In the genomic region with DNA sequence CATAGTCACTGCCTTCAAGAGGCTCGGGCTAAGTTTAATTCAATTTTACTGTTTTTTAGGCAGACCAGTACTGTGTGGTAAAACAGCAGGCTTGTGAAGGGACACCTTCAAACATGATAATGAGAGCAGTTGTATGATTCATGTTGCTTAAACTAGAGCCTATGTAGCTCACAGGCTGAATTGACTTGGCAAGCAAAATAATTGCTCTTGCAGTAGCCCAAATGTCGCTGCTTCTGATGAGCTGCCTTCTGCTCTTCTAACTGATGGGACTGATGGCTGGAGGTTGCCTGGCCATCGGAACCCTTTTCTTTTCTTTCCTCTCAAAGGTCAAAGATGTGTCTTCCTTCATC, we compare ENCODE assay signal across 15 cellular contexts.
DNase-seq lines count a peak whose midpoint lies in the region; ATAC-seq and TF ChIP-seq lines count a peak whose summit lies in the region.
"Had no signal": no experiment of that assay in that cellular context is flagged by ENCODE, and none has a peak within 500 bp of the region (broad histone marks: within the 10 kb centered on the region; RNA-seq: fewer than 3 reads in every experiment).

No MANE protein-coding gene starts in this region.

- H3K36me3 ChIP-seq in CD8-positive, alpha-beta memory T cell (ENCODE audit: insufficient read depth, low read length) = no peaks in the 10 kb centered on the region
- no peaks in the 10 kb centered on the region for H3K36me3 ChIP-seq in mesendoderm (ENCODE audit: control insufficient read depth, insufficient read depth, low read length)
- H3K36me3 ChIP-seq: ovary, tibial artery had no signal

- H3K9ac ChIP-seq in mesendoderm (ENCODE audit: low read length) = no peak overlapping the region

- H3K4me2 ChIP-seq in mesendoderm (ENCODE audit: low read length) = no peak overlapping the region

- CTCF ChIA-PET in CD8-positive, alpha-beta memory T cell (lab: Charles Lee) = interaction anchor here (0.6 to 4.5 kb wide), 4 partner anchors 11 to 138 kb away, joined by 3 to 21 read pairs (median 4); a partner anchor contains a TSS
- CTCF ChIA-PET in WTC11 (lab: Charles Lee) = no interaction called here

- peaks cover 70 to 87% (median 78%) of the 10 kb centered on the region in 3 donors for H3K4me1 Mint-ChIP-seq in CD8-positive, alpha-beta memory T cell
- peaks cover 63% of the 10 kb centered on the region for H3K4me1 Mint-ChIP-seq in WTC11

- H3K9me3 Mint-ChIP-seq in CD8-positive, alpha-beta memory T cell = no peaks in the 10 kb centered on the region
- no peaks in the 10 kb centered on the region for H3K9me3 Mint-ChIP-seq in WTC11

- no peak overlapping the region for H2BK5ac ChIP-seq in mesendoderm (ENCODE audit: low read length)

- H3K79me1 ChIP-seq in mesendoderm (ENCODE audit: low read length) = no peaks in the 10 kb centered on the region

- no CpG with 5 or more reads among the region's 3 CpGs for WGBS in mesendoderm (ENCODE audit: extremely low coverage, insufficient coverage, low lambda C conversion rate)

- H3K18ac ChIP-seq in mesendoderm (ENCODE audit: low read length) = no peak overlapping the region

- H2BK120ac ChIP-seq in mesendoderm (ENCODE audit: low read depth, low read length) = no peak overlapping the region

- no peak overlapping the region for H4K8ac ChIP-seq in mesendoderm (ENCODE audit: low read depth, low read length)

- H3K4me1 ChIP-seq in CD8-positive, alpha-beta memory T cell (ENCODE audit: insufficient read depth, low read length) = peaks cover 70% of the 10 kb centered on the region
- peaks cover 4% of the 10 kb centered on the region for H3K4me1 ChIP-seq in mesendoderm (ENCODE audit: control insufficient read depth, low read depth, low read length)

- no peaks in the 10 kb centered on the region for H3K9me3 ChIP-seq in CD8-positive, alpha-beta memory T cell (ENCODE audit: low read length)
- H3K9me3 ChIP-seq: ovary, tibial artery had no signal

- no peak overlapping the region for H3K56ac ChIP-seq in mesendoderm (ENCODE audit: low read length)

- H3K36me3 Mint-ChIP-seq in CD8-positive, alpha-beta memory T cell = peaks cover 9 to 11% (median 11%) of the 10 kb centered on the region in 3 donors
- no peaks in the 10 kb centered on the region for H3K36me3 Mint-ChIP-seq in WTC11

- no peak overlapping the region for H3K23ac ChIP-seq in mesendoderm (ENCODE audit: low read length)

- no peak for TF ChIP-seq CTCF in WTC11 (IDR thresholded peaks at IDR 0.05)

- H3K27ac Mint-ChIP-seq in CD8-positive, alpha-beta memory T cell = peak overlapping the region; percentile 82 to 94 (median 89)
- peak overlapping the region; percentile 19; the same call in 1 of the 2 replicates for H3K27ac Mint-ChIP-seq in WTC11

- H3K27me3 Mint-ChIP-seq in CD8-positive, alpha-beta memory T cell = no peaks in the 10 kb centered on the region
- H3K27me3 Mint-ChIP-seq in WTC11 (ENCODE audit: low read depth) = no peaks in the 10 kb centered on the region

- ATAC-seq in activated CD4-positive, CD25-positive, alpha-beta regulatory T cell treated with anti-CD3 and anti-CD28 coated beads, Interleukin-2, amount 50 U/mL, for 24 hours = peak; percentile 79 to 81
- no peak for ATAC-seq in WTC11
- no peak for ATAC-seq in GM18505 (IDR thresholded peaks at IDR 0.05; ENCODE audit: unreplicated experiment)
- ATAC-seq in GM19351 (IDR thresholded peaks at IDR 0.05; ENCODE audit: unreplicated experiment) = no peak
- ATAC-seq: HCT116, PC-3 had no signal

- no peaks in the 10 kb centered on the region for H3K27me3 ChIP-seq in CD8-positive, alpha-beta memory T cell (ENCODE audit: insufficient read depth, low read length, poor library complexity, severe bottlenecking)
- no peaks in the 10 kb centered on the region for H3K27me3 ChIP-seq in mesendoderm (ENCODE audit: insufficient read depth, low read length, poor library complexity)
- H3K27me3 ChIP-seq: ovary, tibial artery had no signal

- H3K4ac ChIP-seq in mesendoderm (ENCODE audit: low read depth, low read length) = peak overlapping the region; percentile 16

- H2AK5ac ChIP-seq in mesendoderm (ENCODE audit: low read length) = no peak overlapping the region

- H3K79me2 ChIP-seq in mesendoderm (ENCODE audit: control insufficient read depth, insufficient read depth, low read length) = no peaks in the 10 kb centered on the region

- no peak for TF ChIP-seq POLR2A in GM18505 (IDR thresholded peaks at IDR 0.05; ENCODE audit: borderline replicate concordance, extremely low read depth, insufficient read depth, insufficient read length)

- H3K4me3 ChIP-seq in CD8-positive, alpha-beta memory T cell (ENCODE audit: low read length) = no peak overlapping the region
- H3K4me3 ChIP-seq in mesendoderm (ENCODE audit: low read length) = no peak overlapping the region
- H3K4me3 ChIP-seq: ovary, skin epidermis, tibial artery had no signal

- H4K5ac ChIP-seq in mesendoderm (ENCODE audit: low read length) = no peak overlapping the region

- H3K4me3 Mint-ChIP-seq in CD8-positive, alpha-beta memory T cell = peak overlapping the region in 6 of 7 donors; percentile 59 to 70 (median 66)
- no peak overlapping the region for H3K4me3 Mint-ChIP-seq in WTC11

- DNase-seq in activated CD4-positive, CD25-positive, alpha-beta regulatory T cell (lab: John Stamatoyannopoulos, UW) = no peak
- DNase-seq in CD8-positive, alpha-beta memory T cell = no peak
- DNase-seq in WTC11 (ENCODE audit: low spot score) (no peak), mesendoderm (no peak), COLO668 (lab: John Stamatoyannopoulos, UW; ENCODE audit: unreplicated experiment) (no peak)
- DNase-seq: mesenchymal stem cell, ovary, PC-3, SW 1271, tibial artery had no signal

- peak overlapping the region; percentile 66 for H3K27ac ChIP-seq in CD8-positive, alpha-beta memory T cell (ENCODE audit: low read depth, low read length)
- no peak overlapping the region for H3K27ac ChIP-seq in mesendoderm (ENCODE audit: low read depth, low read length)
- H3K27ac ChIP-seq: ovary, tibial artery had no signal

- POLR2A ChIA-PET in CD8-positive, alpha-beta memory T cell (lab: Charles Lee) = interaction anchor here (0.6 kb wide), 2 partner anchors 81 to 944 kb away, joined by 3 to 8 read pairs; no protein-coding TSS in a partner anchor
- POLR2A ChIA-PET in WTC11 (lab: Charles Lee) = interaction anchor here (0.6 kb wide), 1 partner anchor 1446 kb away, joined by 5 read pairs; no protein-coding TSS in a partner anchor

- H2BK15ac ChIP-seq in mesendoderm (replicated peaks; ENCODE audit: low read depth) = no peak overlapping the region

TF ChIP-seq in WTC11, 78 proteins besides CTCF, POLR2A, EP300 and RAD21 (continues in another document):
- no peak for TF ChIP-seq ELF4 (CRISPR knock-in tag; IDR thresholded peaks at IDR 0.05; ENCODE audit: low read depth)
- TF ChIP-seq, protein P1, sequence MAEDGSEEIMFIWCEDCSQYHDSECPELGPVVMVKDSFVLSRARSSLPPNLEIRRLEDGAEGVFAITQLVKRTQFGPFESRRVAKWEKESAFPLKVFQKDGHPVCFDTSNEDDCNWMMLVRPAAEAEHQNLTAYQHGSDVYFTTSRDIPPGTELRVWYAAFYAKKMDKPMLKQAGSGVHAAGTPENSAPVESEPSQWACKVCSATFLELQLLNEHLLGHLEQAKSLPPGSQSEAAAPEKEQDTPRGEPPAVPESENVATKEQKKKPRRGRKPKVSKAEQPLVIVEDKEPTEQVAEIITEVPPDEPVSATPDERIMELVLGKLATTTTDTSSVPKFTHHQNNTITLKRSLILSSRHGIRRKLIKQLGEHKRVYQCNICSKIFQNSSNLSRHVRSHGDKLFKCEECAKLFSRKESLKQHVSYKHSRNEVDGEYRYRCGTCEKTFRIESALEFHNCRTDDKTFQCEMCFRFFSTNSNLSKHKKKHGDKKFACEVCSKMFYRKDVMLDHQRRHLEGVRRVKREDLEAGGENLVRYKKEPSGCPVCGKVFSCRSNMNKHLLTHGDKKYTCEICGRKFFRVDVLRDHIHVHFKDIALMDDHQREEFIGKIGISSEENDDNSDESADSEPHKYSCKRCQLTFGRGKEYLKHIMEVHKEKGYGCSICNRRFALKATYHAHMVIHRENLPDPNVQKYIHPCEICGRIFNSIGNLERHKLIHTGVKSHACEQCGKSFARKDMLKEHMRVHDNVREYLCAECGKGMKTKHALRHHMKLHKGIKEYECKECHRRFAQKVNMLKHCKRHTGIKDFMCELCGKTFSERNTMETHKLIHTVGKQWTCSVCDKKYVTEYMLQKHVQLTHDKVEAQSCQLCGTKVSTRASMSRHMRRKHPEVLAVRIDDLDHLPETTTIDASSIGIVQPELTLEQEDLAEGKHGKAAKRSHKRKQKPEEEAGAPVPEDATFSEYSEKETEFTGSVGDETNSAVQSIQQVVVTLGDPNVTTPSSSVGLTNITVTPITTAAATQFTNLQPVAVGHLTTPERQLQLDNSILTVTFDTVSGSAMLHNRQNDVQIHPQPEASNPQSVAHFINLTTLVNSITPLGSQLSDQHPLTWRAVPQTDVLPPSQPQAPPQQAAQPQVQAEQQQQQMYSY (CRISPR knock-in tag; IDR thresholded peaks at IDR 0.05) = no peak
- TF ChIP-seq SMAD4 (CRISPR knock-in tag; IDR thresholded peaks at IDR 0.05) = no peak
- TF ChIP-seq SMAD3 (CRISPR knock-in tag; IDR thresholded peaks at IDR 0.05; ENCODE audit: borderline replicate concordance) = no peak
- no peak for TF ChIP-seq FOXK1 (CRISPR knock-in tag; IDR thresholded peaks at IDR 0.05)
- TF ChIP-seq, protein P2, sequence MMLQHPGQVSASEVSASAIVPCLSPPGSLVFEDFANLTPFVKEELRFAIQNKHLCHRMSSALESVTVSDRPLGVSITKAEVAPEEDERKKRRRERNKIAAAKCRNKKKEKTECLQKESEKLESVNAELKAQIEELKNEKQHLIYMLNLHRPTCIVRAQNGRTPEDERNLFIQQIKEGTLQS (CRISPR knock-in tag; conservative IDR thresholded peaks at IDR 0.05) = no peak
- no peak for TF ChIP-seq ZNF138 (CRISPR knock-in tag; conservative IDR thresholded peaks at IDR 0.05)
- no peak for TF ChIP-seq ZBTB21 (CRISPR knock-in tag; IDR thresholded peaks at IDR 0.05; ENCODE audit: borderline replicate concordance)
- TF ChIP-seq, protein P3, sequence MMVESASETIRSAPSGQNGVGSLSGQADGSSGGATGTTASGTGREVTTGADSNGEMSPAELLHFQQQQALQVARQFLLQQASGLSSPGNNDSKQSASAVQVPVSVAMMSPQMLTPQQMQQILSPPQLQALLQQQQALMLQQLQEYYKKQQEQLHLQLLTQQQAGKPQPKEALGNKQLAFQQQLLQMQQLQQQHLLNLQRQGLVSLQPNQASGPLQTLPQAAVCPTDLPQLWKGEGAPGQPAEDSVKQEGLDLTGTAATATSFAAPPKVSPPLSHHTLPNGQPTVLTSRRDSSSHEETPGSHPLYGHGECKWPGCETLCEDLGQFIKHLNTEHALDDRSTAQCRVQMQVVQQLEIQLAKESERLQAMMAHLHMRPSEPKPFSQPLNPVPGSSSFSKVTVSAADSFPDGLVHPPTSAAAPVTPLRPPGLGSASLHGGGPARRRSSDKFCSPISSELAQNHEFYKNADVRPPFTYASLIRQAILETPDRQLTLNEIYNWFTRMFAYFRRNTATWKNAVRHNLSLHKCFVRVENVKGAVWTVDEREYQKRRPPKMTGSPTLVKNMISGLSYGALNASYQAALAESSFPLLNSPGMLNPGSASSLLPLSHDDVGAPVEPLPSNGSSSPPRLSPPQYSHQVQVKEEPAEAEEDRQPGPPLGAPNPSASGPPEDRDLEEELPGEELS (CRISPR knock-in tag; IDR thresholded peaks at IDR 0.05) = no peak
- no peak for TF ChIP-seq GRHL2 (CRISPR knock-in tag; IDR thresholded peaks at IDR 0.05; ENCODE audit: insufficient replicate concordance, severe bottlenecking)

Comparison
In these comparisons a context has a peak if more than half of its experiments do, and no peak if none do; other contexts are left out.
1. ATAC-seq: peak in activated CD4-positive, CD25-positive, alpha-beta regulatory T cell treated with anti-CD3 and anti-CD28 coated beads, Interleukin-2, amount 50 U/mL, for 24 hours (2 of 2); none in WTC11 (single experiment), GM18505 (single experiment) and GM19351 (single experiment).